In genomic region chr19:1271528-1272422, GRCh38 we compare ENCODE assay signal across 1 cellular context.
TF ChIP-seq lines count a peak whose summit lies in the region.

No MANE protein-coding gene starts in this region.

TF ChIP-seq in A549, 52 proteins besides CTCF, POLR2A, EP300 and RAD21 (continued from another document):
- no peak for TF ChIP-seq PBX3 (IDR thresholded peaks at IDR 0.05)
- TF ChIP-seq ELK1 (IDR thresholded peaks at IDR 0.05; ENCODE audit: low read depth, low read length) = no peak
- no peak for TF ChIP-seq NR3C1 (IDR thresholded peaks at IDR 0.05)
- TF ChIP-seq ZC3H11A (IDR thresholded peaks at IDR 0.05) = no peak
- TF ChIP-seq CBX8 (IDR thresholded peaks at IDR 0.05) = no peak
- no peak for TF ChIP-seq ESRRA (IDR thresholded peaks at IDR 0.05; ENCODE audit: borderline replicate concordance, low read length)
- TF ChIP-seq ZSCAN20 (CRISPR knock-in tag; IDR thresholded peaks at IDR 0.05) = no peak
- TF ChIP-seq CBX2 (IDR thresholded peaks at IDR 0.05; ENCODE audit: borderline replicate concordance, low read depth) = no peak
